ENCODE assay signal across 8 cellular contexts in genomic region chr18:37253424-37254255, GRCh38.
DNase-seq lines count a peak whose midpoint lies in the region; ATAC-seq and TF ChIP-seq lines count a peak whose summit lies in the region.

No MANE protein-coding gene starts in this region.

- peak; percentile 83 for DNase-seq in SK-N-SH
- DNase-seq in SK-N-MC (ENCODE audit: low read depth, low spot score): no peak
- DNase-seq in iPS-NIHi7 (ENCODE audit: extremely low spot score): peak; percentile 94
- DNase-seq in type B pancreatic cell (ENCODE audit: extremely low spot score, unreplicated experiment): no peak
- no peak for DNase-seq in NCI-H82 (lab: John Stamatoyannopoulos, UW)
- DNase-seq in DMS114 treated with DMSO at 0.1 percent for 48 hours (lab: John Stamatoyannopoulos, UW; ENCODE audit: unreplicated experiment): no peak

- no peak for TF ChIP-seq EP300 in SK-N-SH (IDR thresholded peaks at IDR 0.05; ENCODE audit: borderline replicate concordance in 1 of 2, low read depth in 1 of 2, low read length in 1 of 2)

- no peaks in the 10 kb centered on the region for H4K20me1 ChIP-seq in SK-N-SH (ENCODE audit: insufficient read depth)

- ATAC-seq in SK-N-SH treated with all-trans-retinoic acid at 6 μM for 48 hours: no peak
- ATAC-seq in HG03045 (IDR thresholded peaks at IDR 0.05; ENCODE audit: unreplicated experiment): no peak

- H3K4me3 ChIP-seq in SK-N-SH (ENCODE audit: low read depth in 2 of 2, low read length in 1 of 2): no peak overlapping the region
- peak overlapping the region; percentile 56 for H3K4me3 ChIP-seq in SK-N-MC

- H3K4me2 ChIP-seq in SK-N-SH: no peak overlapping the region

- H3K9ac ChIP-seq in SK-N-SH (no peak overlapping the region), SK-N-MC (ENCODE audit: insufficient read length) (no peak overlapping the region)

- POLR2A ChIA-PET in SK-N-SH (lab: Yijun Ruan, JAX): no interaction called here

- H3K9me3 ChIP-seq in SK-N-SH (no peaks in the 10 kb centered on the region), SK-N-MC (ENCODE audit: low read depth, low read length) (no peaks in the 10 kb centered on the region)

- CTCF ChIA-PET in SK-N-SH (lab: Yijun Ruan, JAX): no interaction called here

- H3F3A ChIP-seq in SK-N-SH (replicated peaks; ENCODE audit: insufficient read depth): no peaks in the 10 kb centered on the region

- TF ChIP-seq RAD21 in SK-N-SH (IDR thresholded peaks at IDR 0.05; ENCODE audit: low read length): no peak

- 74% methylated on average over 24 of the region's 86 CpGs for WGBS in SK-N-SH (ENCODE audit: low lambda C conversion rate)

- H3K36me3 ChIP-seq in SK-N-SH (replicated peaks in 1 of 2; ENCODE audit: control insufficient read depth in 1 of 2, insufficient read depth in 2 of 2, low read length in 1 of 2) (no peaks in the 10 kb centered on the region), SK-N-MC (ENCODE audit: insufficient read depth, low read length) (no peaks in the 10 kb centered on the region)

- H3K79me2 ChIP-seq in SK-N-SH (ENCODE audit: insufficient read depth): no peaks in the 10 kb centered on the region

- TF ChIP-seq CTCF in SK-N-SH (IDR thresholded peaks at IDR 0.05) (no peak), type B pancreatic cell (conservative IDR thresholded peaks at IDR 0.05) (peak; percentile 25)

- H3K27ac ChIP-seq in SK-N-SH (ENCODE audit: low read depth in 2 of 2, low read length in 1 of 2) (no peak overlapping the region), SK-N-MC (no peak overlapping the region)

- peak overlapping the region; percentile 80 for H3K4me3 Mint-ChIP-seq in type B pancreatic cell

- no peak overlapping the region for H3K27ac Mint-ChIP-seq in type B pancreatic cell

- H2AFZ ChIP-seq in SK-N-SH (ENCODE audit: low read depth): no peak overlapping the region

- H3K27me3 ChIP-seq in SK-N-SH (ENCODE audit: insufficient read depth): no peaks in the 10 kb centered on the region; the same call in none of the 2 replicates

- H3K36me3 Mint-ChIP-seq in type B pancreatic cell: no peaks in the 10 kb centered on the region

- no peaks in the 10 kb centered on the region for H3K9me2 ChIP-seq in SK-N-SH

- H3K9me3 Mint-ChIP-seq in type B pancreatic cell: no peaks in the 10 kb centered on the region

- peaks cover 10% of the 10 kb centered on the region for H3K4me1 Mint-ChIP-seq in type B pancreatic cell (ENCODE audit: unreplicated experiment)

- H3K4me1 ChIP-seq in SK-N-SH (ENCODE audit: control insufficient read depth in 1 of 2, insufficient read depth in 2 of 2, low read depth in 1 of 2, low read length in 1 of 2): no peaks in the 10 kb centered on the region; a peak in 1 of 4 replicates

- H3K27me3 Mint-ChIP-seq in type B pancreatic cell: peaks cover 63% of the 10 kb centered on the region

TF ChIP-seq in SK-N-SH, 30 proteins besides CTCF, POLR2A, EP300 and RAD21:
- TF ChIP-seq RFX5 (IDR thresholded peaks at IDR 0.05; ENCODE audit: low read length) (no peak), GATA2 (CRISPR knock-in tag; IDR thresholded peaks at IDR 0.05) (no peak), TCF12 (IDR thresholded peaks at IDR 0.05) (no peak), RXRA (IDR thresholded peaks at IDR 0.05; ENCODE audit: borderline replicate concordance, low read depth) (no peak), FOXM1 (IDR thresholded peaks at IDR 0.05; ENCODE audit: low read depth) (no peak), RCOR1 (IDR thresholded peaks at IDR 0.05; ENCODE audit: low read length) (no peak), NRF1 (IDR thresholded peaks at IDR 0.05; ENCODE audit: low read depth, low read length) (no peak), MXI1 (IDR thresholded peaks at IDR 0.05; ENCODE audit: low read depth, low read length) (no peak), NFIC (IDR thresholded peaks at IDR 0.05; ENCODE audit: borderline replicate concordance) (no peak), MEF2A (IDR thresholded peaks at IDR 0.05; ENCODE audit: borderline replicate concordance, low read depth) (no peak), YY1 (IDR thresholded peaks at IDR 0.05; ENCODE audit: low read depth) (no peak), USF2 (IDR thresholded peaks at IDR 0.05; ENCODE audit: borderline replicate concordance, low read depth, low read length) (no peak), ZBTB33 (IDR thresholded peaks at IDR 0.05; ENCODE audit: borderline replicate concordance, low read depth) (no peak), MAX (IDR thresholded peaks at IDR 0.05; ENCODE audit: low read depth) (no peak)

TF ChIP-seq in SK-N-SH treated with all-trans-retinoic acid at 6 μM for 48 hours, 23 proteins besides CTCF, POLR2A, EP300 and RAD21:
- TF ChIP-seq PATZ1 (CRISPR knock-in tag; IDR thresholded peaks at IDR 0.05; ENCODE audit: borderline replicate concordance) (no peak), TOX (CRISPR knock-in tag; IDR thresholded peaks at IDR 0.05; ENCODE audit: borderline replicate concordance) (no peak), ZC3H10 (CRISPR knock-in tag; IDR thresholded peaks at IDR 0.05) (no peak), ZNF8 (CRISPR knock-in tag; IDR thresholded peaks at IDR 0.05) (no peak), CSDC2 (CRISPR knock-in tag; IDR thresholded peaks at IDR 0.05) (no peak)

Comparison
In these comparisons a context has a peak if more than half of its experiments do, and no peak if none do; other contexts are left out.
1. DNase-seq: peak in SK-N-SH (single experiment) and iPS-NIHi7 (single experiment); none in SK-N-MC (single experiment), type B pancreatic cell (single experiment), NCI-H82 (single experiment) and DMS114 treated with DMSO at 0.1 percent for 48 hours (single experiment).